ENCODE assay signal across 8 cellular contexts in genomic region chr21:44107037-44107501, GRCh38. TPM values are rescaled to one million over a fixed set of nuclear protein-coding genes. Genes with fewer than 3 reads are reported as not detected.
DNase-seq lines count a peak whose midpoint lies in the region; ATAC-seq, FAIRE-seq and TF ChIP-seq lines count a peak whose summit lies in the region.
"Not testable (repeated sequence)": the region's sequence is repeated elsewhere in the genome, so short reads cannot be mapped to it uniquely, and the experiment has no call there.

Gene PWP2, plus strand, starts transcription at chr21:44107399. Its CDS starts 18 bp downstream, at chr21:44107417.

- not testable (repeated sequence) for BruUV-seq in IMR-90 (replicated peaks; lab: Mats Ljungman, UMichigan)

- H3K36me3 Mint-ChIP-seq in activated CD4-positive, alpha-beta memory T cell treated with anti-CD3 and anti-CD28 coated beads for 36 hours, result not testable (repeated sequence)

- intact Hi-C loops in IMR-90 (cut with micrococcal nuclease); activated CD4-positive, alpha-beta memory T cell treated with anti-CD3 and anti-CD28 coated beads for 36 hours (cut with micrococcal nuclease); kidney (cut with DNase I): not testable (repeated sequence)

- H3K9me1 ChIP-seq in IMR-90 (ENCODE audit: insufficient read depth, low read length), result not testable (repeated sequence)

- H3K27me3 ChIP-seq in IMR-90 (ENCODE audit: control insufficient read depth, insufficient read depth, low read length); bronchial epithelial cell (ENCODE audit: control insufficient read depth, insufficient read depth, low read length); skeletal muscle satellite cell (ENCODE audit: control insufficient read depth, insufficient read depth, low read length): not testable (repeated sequence)

- ATAC-seq in A549 (peak; percentile 89 to 95), GM18909 (IDR thresholded peaks at IDR 0.05; ENCODE audit: poor library complexity, unreplicated experiment) (peak; percentile 91), HG02642 (IDR thresholded peaks at IDR 0.05; ENCODE audit: poor library complexity, unreplicated experiment) (peak; percentile 93), IMR-90 (ENCODE audit: low read depth) (peak; percentile 94)

- TF ChIP-seq EP300 in A549 (IDR thresholded peaks at IDR 0.05), result not testable (repeated sequence)

- CTCF ChIA-PET in A549 (lab: Yijun Ruan, JAX); IMR-90 (lab: Yijun Ruan, JAX); activated CD4-positive, alpha-beta memory T cell treated with anti-CD3 and anti-CD28 coated beads for 36 hours (lab: Charles Lee): not testable (repeated sequence)

- not testable (repeated sequence) for H3K4me1 Mint-ChIP-seq in activated CD4-positive, alpha-beta memory T cell treated with anti-CD3 and anti-CD28 coated beads for 36 hours (ENCODE audit: low read depth)

- POLR2A ChIA-PET in A549 (lab: Yijun Ruan, JAX); IMR-90 (lab: Charles Lee; ENCODE audit: unreplicated experiment); activated CD4-positive, alpha-beta memory T cell treated with anti-CD3 and anti-CD28 coated beads for 36 hours (lab: Charles Lee): not testable (repeated sequence)

- H3K4me3 Mint-ChIP-seq in activated CD4-positive, alpha-beta memory T cell treated with anti-CD3 and anti-CD28 coated beads for 36 hours, result peak within 1 kb of the TSS; percentile 37

- H3K9me3 ChIP-seq in A549; IMR-90 (ENCODE audit: control insufficient read depth, insufficient read depth, low read length); kidney (ENCODE audit: control insufficient read depth in 1 of 2, low read length in 2 of 2); skeletal muscle satellite cell (replicated peaks; ENCODE audit: low read length): not testable (repeated sequence)

- H2BK20ac ChIP-seq in IMR-90 (ENCODE audit: low read depth, low read length), result not testable (repeated sequence)

- not testable (repeated sequence) for H3K18ac ChIP-seq in IMR-90 (ENCODE audit: low read depth, low read length)

- H3K4me3 ChIP-seq in A549; kidney (ENCODE audit: low read length in 2 of 2): not testable (repeated sequence)
- H3K4me3 ChIP-seq in IMR-90 (ENCODE audit: insufficient read depth, low read depth, low read length), result peak within 1 kb of the TSS; percentile 45
- H3K4me3 ChIP-seq in bronchial epithelial cell (ENCODE audit: low read depth, low read length), result peak within 1 kb of the TSS; percentile 32
- peak within 1 kb of the TSS; percentile 54 for H3K4me3 ChIP-seq in skeletal muscle satellite cell (ENCODE audit: low read length)

- not testable (repeated sequence) for H3K79me1 ChIP-seq in IMR-90 (ENCODE audit: low read depth in 1 of 2, low read length in 2 of 2)

- not testable (repeated sequence) for H3K4me2 ChIP-seq in A549; IMR-90 (ENCODE audit: low read depth, low read length); skeletal muscle satellite cell (ENCODE audit: low read length)

- H3K4me1 ChIP-seq in A549; IMR-90 (ENCODE audit: control insufficient read depth, insufficient read depth, low read length); kidney (ENCODE audit: control insufficient read depth in 1 of 2, insufficient read depth in 1 of 2, low read depth in 1 of 2, low read length in 2 of 2); skeletal muscle satellite cell (ENCODE audit: control insufficient read depth, insufficient read depth, low read length): not testable (repeated sequence)

- not testable (repeated sequence) for H4K5ac ChIP-seq in IMR-90 (ENCODE audit: low read depth, low read length)

- WGBS in A549 (ENCODE audit: missing lambda C conversion rate), result no CpG with 5 or more reads among the region's 66 CpGs
- no CpG with 5 or more reads among the region's 66 CpGs for WGBS in IMR-90 (ENCODE audit: extremely low coverage in 2 of 2, insufficient read length in 1 of 2), 2 experiments

- not testable (repeated sequence) for H3K56ac ChIP-seq in IMR-90 (ENCODE audit: extremely low read depth, insufficient read depth, low read length)

- H4K8ac ChIP-seq in IMR-90 (ENCODE audit: low read depth in 2 of 2, low read length in 2 of 2), result not testable (repeated sequence)

- not testable (repeated sequence) for TF ChIP-seq RAD21 in A549 (conservative IDR thresholded peaks at IDR 0.05 in 1 of 2, IDR thresholded peaks at IDR 0.05 in 1 of 2); IMR-90 (IDR thresholded peaks at IDR 0.05; ENCODE audit: low read length)

- not testable (repeated sequence) for H3K4ac ChIP-seq in IMR-90 (ENCODE audit: low read depth, low read length)

- not testable (repeated sequence) for H3K36me3 ChIP-seq in IMR-90 (ENCODE audit: control insufficient read depth, insufficient read depth, low read length); bronchial epithelial cell (ENCODE audit: control insufficient read depth, insufficient read depth, low read length); kidney (ENCODE audit: control insufficient read depth in 1 of 2, insufficient read depth in 2 of 2, low read length in 2 of 2); skeletal muscle satellite cell (ENCODE audit: insufficient read depth, low read length)

- H3K27ac Mint-ChIP-seq in activated CD4-positive, alpha-beta memory T cell treated with anti-CD3 and anti-CD28 coated beads for 36 hours, result not testable (repeated sequence)

- H2BK5ac ChIP-seq in IMR-90 (ENCODE audit: low read depth, low read length, poor library complexity, severe bottlenecking), result not testable (repeated sequence)

- H2BK15ac ChIP-seq in IMR-90 (ENCODE audit: low read depth, low read length), result not testable (repeated sequence)

- H3K27ac ChIP-seq in A549, result peak within 1 kb of the TSS in 1 of 2 experiments; percentile 66; a peak in 1 of 6 replicates
- H3K27ac ChIP-seq in IMR-90 (ENCODE audit: insufficient read depth, low read length); kidney (ENCODE audit: low read depth in 2 of 2, low read length in 2 of 2): not testable (repeated sequence)

- H3K9me3 Mint-ChIP-seq in activated CD4-positive, alpha-beta memory T cell treated with anti-CD3 and anti-CD28 coated beads for 36 hours, result not testable (repeated sequence)

- H3K14ac ChIP-seq in IMR-90 (replicated peaks; ENCODE audit: low read depth, low read length), result not testable (repeated sequence)

- H2AFZ ChIP-seq in IMR-90 (replicated peaks; ENCODE audit: low read length, poor library complexity), result not testable (repeated sequence)

- H3K9ac ChIP-seq in IMR-90 (ENCODE audit: low read depth, low read length); kidney (ENCODE audit: low read length in 2 of 2): not testable (repeated sequence)
- peak within 1 kb of the TSS; percentile 52 for H3K9ac ChIP-seq in skeletal muscle satellite cell (ENCODE audit: low read depth, low read length)

- H2BK120ac ChIP-seq in IMR-90 (ENCODE audit: low read depth, low read length), result not testable (repeated sequence)

- not testable (repeated sequence) for FAIRE-seq in A549 (lab: Jason Lieb, UNC); bronchial epithelial cell (lab: Jason Lieb, UNC); kidney (lab: Jason Lieb, UNC)

- H4K91ac ChIP-seq in IMR-90 (ENCODE audit: insufficient read depth, low read depth, low read length), result not testable (repeated sequence)

- TF ChIP-seq CTCF in A549 (IDR thresholded peaks at IDR 0.05); IMR-90 (conservative IDR thresholded peaks at IDR 0.05; ENCODE audit: low read depth, low read length); bronchial epithelial cell (IDR thresholded peaks at IDR 0.05; ENCODE audit: insufficient read depth, low read length, severe bottlenecking); kidney (IDR thresholded peaks at IDR 0.05; ENCODE audit: borderline replicate concordance, extremely low read depth, insufficient read depth): not testable (repeated sequence)

- dilution Hi-C loops in IMR-90 (cut with HindIII; ENCODE audit: low sequenced_read_pairs, unreplicated experiment), result not testable (repeated sequence)

- H2AK9ac ChIP-seq in IMR-90 (replicated peaks; ENCODE audit: low read depth, low read length, poor library complexity), result not testable (repeated sequence)

- DNase-seq in A549 (ENCODE audit: low read depth in 1 of 2, low spot score in 1 of 2); IMR-90; bronchial epithelial cell (ENCODE audit: low read depth): not testable (repeated sequence)
- peak; percentile 54 for DNase-seq in activated CD4-positive, alpha-beta memory T cell treated with anti-CD3 and anti-CD28 coated beads for 36 hours
- DNase-seq in kidney, result peak; percentile 47

- not testable (repeated sequence) for H3K23ac ChIP-seq in IMR-90 (ENCODE audit: low read depth, low read length)

- H3K27me3 Mint-ChIP-seq in activated CD4-positive, alpha-beta memory T cell treated with anti-CD3 and anti-CD28 coated beads for 36 hours, result not testable (repeated sequence)

- not testable (repeated sequence) for H2AK5ac ChIP-seq in IMR-90 (ENCODE audit: low read depth, low read length)

- in situ Hi-C loops in IMR-90 (cut with MboI; ENCODE audit: low sequenced_read_pairs), result not testable (repeated sequence)

- TF ChIP-seq POLR2A in A549 (IDR thresholded peaks at IDR 0.05; ENCODE audit: low read length), result peak; percentile 19; the same call in 1 of the 2 replicates
- not testable (repeated sequence) for TF ChIP-seq POLR2A in IMR-90 (IDR thresholded peaks at IDR 0.05; ENCODE audit: low read depth, low read length)

- not testable (repeated sequence) for H4K20me1 ChIP-seq in IMR-90 (ENCODE audit: insufficient read depth, low read length)

RNA-seq across cellular contexts. Expression of gene PWP2, which starts in this region (rescaled TPM):
- polyA plus RNA-seq in A549 (2011; rRNA removed) (3.0 and 5.8 TPM in 2 replicates), A549 (2017; fragmentation: RNase III; extraction: RNeasy Plus Mini Kit Qiagen cat#74134 plus additional on column Dnase treatment) (8.7 to 10.7 TPM (median 9.8 TPM) in 3 replicates), IMR-90 (2012; rRNA removed) (2.3 and 2.4 TPM in 2 replicates), kidney (ENCODE audit: insufficient read depth, low read depth, low replicate concordance) (0.84 TPM)
- 1.6 and 3.0 TPM in 2 replicates for polyA plus RNA-seq in A549 (2012; cell fraction: cytosol; rRNA removed)
- 7.9 and 8.8 TPM in 2 replicates for polyA plus RNA-seq in A549 (2012; cell fraction: nucleus; rRNA removed)
- 0.73 and 8.7 TPM in 2 replicates for polyA minus RNA-seq in A549 (2011; rRNA and poly(A)+ RNA removed)
- total RNA-seq in IMR-90 (2012; rRNA removed) (7.0 and 7.8 TPM in 2 replicates), bronchial epithelial cell (14.7 and 23.3 TPM in 2 replicates), kidney (8.1 TPM)
- 2.5 TPM in 2 replicates for polyA plus RNA-seq in IMR-90 (2012; cell fraction: cytosol; rRNA removed)
- polyA plus RNA-seq in IMR-90 (2012; cell fraction: nucleus; rRNA removed; ENCODE audit: low replicate concordance), result 5.6 and 10.8 TPM in 2 replicates
- 10 to 100 TPM; 38.5 to 39.8 TPM for total RNA-seq in activated CD4-positive, alpha-beta memory T cell treated with anti-CD3 and anti-CD28 coated beads for 36 hours
- total RNA-seq in skeletal muscle satellite cell (2012; rRNA removed), result 4.2 and 48.2 TPM in 2 replicates
